In the genomic region with DNA sequence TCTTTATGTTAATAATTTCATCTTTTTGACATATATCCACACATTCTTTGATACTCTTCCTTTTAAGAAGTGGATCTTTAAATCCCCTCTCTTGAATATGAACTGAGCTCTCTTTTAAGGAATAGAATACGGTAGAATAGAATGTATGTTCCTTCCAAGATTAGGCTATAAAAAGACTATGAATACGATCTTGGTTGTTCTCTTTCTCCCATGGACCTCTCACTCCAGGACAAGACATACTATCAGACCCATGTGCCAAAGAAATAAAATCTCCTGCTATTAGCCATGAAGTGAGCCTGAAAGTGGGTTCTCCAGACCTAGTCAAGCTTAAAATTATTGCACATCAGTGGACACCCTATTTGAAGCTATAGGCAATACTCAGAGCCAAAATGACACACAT, we compare ENCODE assay signal across 3 cellular contexts.
"Had no signal": no experiment of that assay in that cellular context is flagged by ENCODE, and none has a peak within 500 bp of the region (broad histone marks: within the 10 kb centered on the region; RNA-seq: fewer than 3 reads in every experiment).

No MANE protein-coding gene starts in this region.

- H3K4me3 ChIP-seq: GM12878 had no signal

- ATAC-seq: GM12878 had no signal

- DNase-seq: GDM1, GF-D8 had no signal
